1 cellular context compared by ENCODE assay signal in the genomic region with DNA sequence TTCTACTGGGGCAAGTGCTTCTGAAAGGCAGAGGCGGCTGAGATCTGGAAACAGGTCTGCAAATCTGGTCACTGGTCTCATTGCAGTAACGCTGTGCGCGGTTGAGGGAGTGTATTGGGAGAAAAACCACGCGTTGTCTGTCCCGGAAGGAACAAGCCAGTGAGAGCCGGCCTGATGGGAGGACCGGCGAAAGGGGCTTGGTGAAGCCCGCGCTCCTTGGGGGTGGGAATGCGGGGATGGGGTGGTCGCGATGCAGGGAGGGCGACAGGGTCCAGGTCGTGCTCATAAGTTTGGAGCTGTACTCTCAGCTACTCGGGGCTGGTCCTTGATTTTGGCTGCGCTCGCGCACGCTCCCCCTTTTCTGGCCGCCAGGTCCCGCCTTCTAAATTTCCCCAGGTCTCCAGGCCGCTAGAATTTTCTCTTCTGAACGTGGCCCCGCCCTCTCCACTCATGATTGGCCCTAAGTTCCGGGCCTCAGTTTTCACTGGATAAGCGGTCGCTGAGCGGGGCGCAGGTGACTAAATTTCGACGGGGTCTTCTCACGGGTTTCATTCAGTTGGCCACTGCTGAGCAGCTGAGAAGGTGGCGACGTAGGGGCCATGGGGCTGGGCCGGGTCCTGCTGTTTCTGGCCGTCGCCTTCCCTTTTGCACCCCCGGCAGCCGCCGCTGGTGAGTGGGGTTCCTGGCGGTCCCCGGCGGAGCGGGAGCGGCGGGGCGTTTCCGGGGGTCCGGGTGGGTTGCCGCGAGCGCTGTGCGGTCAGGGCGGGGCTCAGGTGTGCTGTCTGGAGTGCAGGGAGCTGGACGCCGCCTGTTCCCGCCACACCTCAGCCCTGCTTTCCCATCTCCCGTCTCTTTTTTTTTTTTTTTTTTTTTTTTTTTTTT.
TF ChIP-seq lines count a peak whose summit lies in the region.

A gene (plus strand): TSS at position 551 of the 882 bp plus-strand sequence. CDS start 49 bp downstream, at position 600.

TF ChIP-seq in HEK293, 187 proteins besides CTCF, POLR2A, EP300 and RAD21 (continued from another document and continues in another):
- TF ChIP-seq, protein P1, sequence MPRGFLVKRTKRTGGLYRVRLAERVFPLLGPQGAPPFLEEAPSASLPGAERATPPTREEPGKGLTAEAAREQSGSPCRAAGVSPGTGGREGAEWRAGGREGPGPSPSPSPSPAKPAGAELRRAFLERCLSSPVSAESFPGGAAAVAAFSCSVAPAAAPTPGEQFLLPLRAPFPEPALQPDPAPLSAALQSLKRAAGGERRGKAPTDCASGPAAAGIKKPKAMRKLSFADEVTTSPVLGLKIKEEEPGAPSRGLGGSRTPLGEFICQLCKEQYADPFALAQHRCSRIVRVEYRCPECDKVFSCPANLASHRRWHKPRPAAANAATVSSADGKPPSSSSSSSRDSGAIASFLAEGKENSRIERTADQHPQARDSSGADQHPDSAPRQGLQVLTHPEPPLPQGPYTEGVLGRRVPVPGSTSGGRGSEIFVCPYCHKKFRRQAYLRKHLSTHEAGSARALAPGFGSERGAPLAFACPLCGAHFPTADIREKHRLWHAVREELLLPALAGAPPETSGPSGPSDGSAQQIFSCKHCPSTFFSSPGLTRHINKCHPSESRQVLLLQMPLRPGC (tag by site-specific recombination; IDR thresholded peaks at IDR 0.05): no peak
- TF ChIP-seq ZNF670 (tag by site-specific recombination; IDR thresholded peaks at IDR 0.05; ENCODE audit: low read depth) (no peak), ZBTB8A (tag by site-specific recombination; IDR thresholded peaks at IDR 0.05) (no peak), ZSCAN16 (tag by site-specific recombination; IDR thresholded peaks at IDR 0.05) (no peak), ZNF621 (tag by site-specific recombination; IDR thresholded peaks at IDR 0.05) (no peak), ZNF610 (tag by site-specific recombination; IDR thresholded peaks at IDR 0.05; ENCODE audit: borderline replicate concordance) (no peak), ZNF132 (tag by site-specific recombination; IDR thresholded peaks at IDR 0.05; ENCODE audit: borderline replicate concordance) (no peak), ZNF626 (tag by site-specific recombination; IDR thresholded peaks at IDR 0.05) (no peak), ZNF292 (tag by site-specific recombination; IDR thresholded peaks at IDR 0.05; ENCODE audit: borderline replicate concordance, low read depth) (no peak), MZF1 (tag by site-specific recombination; IDR thresholded peaks at IDR 0.05; ENCODE audit: borderline replicate concordance) (no peak), ZNF2 (tag by site-specific recombination; IDR thresholded peaks at IDR 0.05) (peak; percentile 15; the same call in 1 of the 2 replicates), ZNF37A (tag by site-specific recombination; IDR thresholded peaks at IDR 0.05) (no peak), HOXD13 (CRISPR knock-in tag; IDR thresholded peaks at IDR 0.05; ENCODE audit: borderline replicate concordance) (no peak), ZNF707 (tag by site-specific recombination; IDR thresholded peaks at IDR 0.05) (no peak), ZNF239 (tag by site-specific recombination; IDR thresholded peaks at IDR 0.05) (no peak), ZNF571 (tag by site-specific recombination; IDR thresholded peaks at IDR 0.05) (no peak), YY2 (tag by site-specific recombination; IDR thresholded peaks at IDR 0.05) (no peak), REPIN1 (tag by site-specific recombination; IDR thresholded peaks at IDR 0.05; ENCODE audit: low read depth) (no peak), SP3 (tag by site-specific recombination; IDR thresholded peaks at IDR 0.05) (peak; percentile 52), ZNF223 (tag by site-specific recombination; IDR thresholded peaks at IDR 0.05) (no peak), ZNF830 (tag by site-specific recombination; IDR thresholded peaks at IDR 0.05; ENCODE audit: low read depth) (no peak), ZNF221 (tag by site-specific recombination; IDR thresholded peaks at IDR 0.05; ENCODE audit: borderline replicate concordance) (no peak), ZNF558 (tag by site-specific recombination; IDR thresholded peaks at IDR 0.05) (no peak), ZNF133 (tag by site-specific recombination; IDR thresholded peaks at IDR 0.05) (no peak), ZNF791 (tag by site-specific recombination; IDR thresholded peaks at IDR 0.05) (no peak), ZNF366 (tag by site-specific recombination; conservative IDR thresholded peaks at IDR 0.05) (peak; percentile 70), ZNF837 (tag by site-specific recombination; IDR thresholded peaks at IDR 0.05) (no peak), ZNF596 (tag by site-specific recombination; IDR thresholded peaks at IDR 0.05) (no peak), ZNF501 (tag by site-specific recombination; IDR thresholded peaks at IDR 0.05) (no peak)
- TF ChIP-seq, protein P2, sequence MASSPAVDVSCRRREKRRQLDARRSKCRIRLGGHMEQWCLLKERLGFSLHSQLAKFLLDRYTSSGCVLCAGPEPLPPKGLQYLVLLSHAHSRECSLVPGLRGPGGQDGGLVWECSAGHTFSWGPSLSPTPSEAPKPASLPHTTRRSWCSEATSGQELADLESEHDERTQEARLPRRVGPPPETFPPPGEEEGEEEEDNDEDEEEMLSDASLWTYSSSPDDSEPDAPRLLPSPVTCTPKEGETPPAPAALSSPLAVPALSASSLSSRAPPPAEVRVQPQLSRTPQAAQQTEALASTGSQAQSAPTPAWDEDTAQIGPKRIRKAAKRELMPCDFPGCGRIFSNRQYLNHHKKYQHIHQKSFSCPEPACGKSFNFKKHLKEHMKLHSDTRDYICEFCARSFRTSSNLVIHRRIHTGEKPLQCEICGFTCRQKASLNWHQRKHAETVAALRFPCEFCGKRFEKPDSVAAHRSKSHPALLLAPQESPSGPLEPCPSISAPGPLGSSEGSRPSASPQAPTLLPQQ (tag by site-specific recombination; IDR thresholded peaks at IDR 0.05): no peak
- TF ChIP-seq, protein P3, sequence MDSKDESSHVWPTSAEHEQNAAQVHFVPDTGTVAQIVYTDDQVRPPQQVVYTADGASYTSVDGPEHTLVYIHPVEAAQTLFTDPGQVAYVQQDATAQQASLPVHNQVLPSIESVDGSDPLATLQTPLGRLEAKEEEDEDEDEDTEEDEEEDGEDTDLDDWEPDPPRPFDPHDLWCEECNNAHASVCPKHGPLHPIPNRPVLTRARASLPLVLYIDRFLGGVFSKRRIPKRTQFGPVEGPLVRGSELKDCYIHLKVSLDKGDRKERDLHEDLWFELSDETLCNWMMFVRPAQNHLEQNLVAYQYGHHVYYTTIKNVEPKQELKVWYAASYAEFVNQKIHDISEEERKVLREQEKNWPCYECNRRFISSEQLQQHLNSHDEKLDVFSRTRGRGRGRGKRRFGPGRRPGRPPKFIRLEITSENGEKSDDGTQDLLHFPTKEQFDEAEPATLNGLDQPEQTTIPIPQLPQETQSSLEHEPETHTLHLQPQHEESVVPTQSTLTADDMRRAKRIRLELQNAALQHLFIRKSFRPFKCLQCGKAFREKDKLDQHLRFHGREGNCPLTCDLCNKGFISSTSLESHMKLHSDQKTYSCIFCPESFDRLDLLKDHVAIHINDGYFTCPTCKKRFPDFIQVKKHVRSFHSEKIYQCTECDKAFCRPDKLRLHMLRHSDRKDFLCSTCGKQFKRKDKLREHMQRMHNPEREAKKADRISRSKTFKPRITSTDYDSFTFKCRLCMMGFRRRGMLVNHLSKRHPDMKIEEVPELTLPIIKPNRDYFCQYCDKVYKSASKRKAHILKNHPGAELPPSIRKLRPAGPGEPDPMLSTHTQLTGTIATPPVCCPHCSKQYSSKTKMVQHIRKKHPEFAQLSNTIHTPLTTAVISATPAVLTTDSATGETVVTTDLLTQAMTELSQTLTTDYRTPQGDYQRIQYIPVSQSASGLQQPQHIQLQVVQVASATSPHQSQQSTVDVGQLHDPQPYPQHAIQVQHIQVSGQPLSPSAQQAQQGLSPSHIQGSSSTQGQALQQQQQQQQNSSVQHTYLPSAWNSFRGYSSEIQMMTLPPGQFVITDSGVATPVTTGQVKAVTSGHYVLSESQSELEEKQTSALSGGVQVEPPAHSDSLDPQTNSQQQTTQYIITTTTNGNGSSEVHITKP (tag by site-specific recombination; IDR thresholded peaks at IDR 0.05): peak; percentile 100
- TF ChIP-seq, protein P4, sequence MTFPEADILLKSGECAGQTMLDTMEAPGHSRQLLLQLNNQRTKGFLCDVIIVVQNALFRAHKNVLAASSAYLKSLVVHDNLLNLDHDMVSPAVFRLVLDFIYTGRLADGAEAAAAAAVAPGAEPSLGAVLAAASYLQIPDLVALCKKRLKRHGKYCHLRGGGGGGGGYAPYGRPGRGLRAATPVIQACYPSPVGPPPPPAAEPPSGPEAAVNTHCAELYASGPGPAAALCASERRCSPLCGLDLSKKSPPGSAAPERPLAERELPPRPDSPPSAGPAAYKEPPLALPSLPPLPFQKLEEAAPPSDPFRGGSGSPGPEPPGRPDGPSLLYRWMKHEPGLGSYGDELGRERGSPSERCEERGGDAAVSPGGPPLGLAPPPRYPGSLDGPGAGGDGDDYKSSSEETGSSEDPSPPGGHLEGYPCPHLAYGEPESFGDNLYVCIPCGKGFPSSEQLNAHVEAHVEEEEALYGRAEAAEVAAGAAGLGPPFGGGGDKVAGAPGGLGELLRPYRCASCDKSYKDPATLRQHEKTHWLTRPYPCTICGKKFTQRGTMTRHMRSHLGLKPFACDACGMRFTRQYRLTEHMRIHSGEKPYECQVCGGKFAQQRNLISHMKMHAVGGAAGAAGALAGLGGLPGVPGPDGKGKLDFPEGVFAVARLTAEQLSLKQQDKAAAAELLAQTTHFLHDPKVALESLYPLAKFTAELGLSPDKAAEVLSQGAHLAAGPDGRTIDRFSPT (tag by site-specific recombination; IDR thresholded peaks at IDR 0.05): no peak
- TF ChIP-seq, protein P5, sequence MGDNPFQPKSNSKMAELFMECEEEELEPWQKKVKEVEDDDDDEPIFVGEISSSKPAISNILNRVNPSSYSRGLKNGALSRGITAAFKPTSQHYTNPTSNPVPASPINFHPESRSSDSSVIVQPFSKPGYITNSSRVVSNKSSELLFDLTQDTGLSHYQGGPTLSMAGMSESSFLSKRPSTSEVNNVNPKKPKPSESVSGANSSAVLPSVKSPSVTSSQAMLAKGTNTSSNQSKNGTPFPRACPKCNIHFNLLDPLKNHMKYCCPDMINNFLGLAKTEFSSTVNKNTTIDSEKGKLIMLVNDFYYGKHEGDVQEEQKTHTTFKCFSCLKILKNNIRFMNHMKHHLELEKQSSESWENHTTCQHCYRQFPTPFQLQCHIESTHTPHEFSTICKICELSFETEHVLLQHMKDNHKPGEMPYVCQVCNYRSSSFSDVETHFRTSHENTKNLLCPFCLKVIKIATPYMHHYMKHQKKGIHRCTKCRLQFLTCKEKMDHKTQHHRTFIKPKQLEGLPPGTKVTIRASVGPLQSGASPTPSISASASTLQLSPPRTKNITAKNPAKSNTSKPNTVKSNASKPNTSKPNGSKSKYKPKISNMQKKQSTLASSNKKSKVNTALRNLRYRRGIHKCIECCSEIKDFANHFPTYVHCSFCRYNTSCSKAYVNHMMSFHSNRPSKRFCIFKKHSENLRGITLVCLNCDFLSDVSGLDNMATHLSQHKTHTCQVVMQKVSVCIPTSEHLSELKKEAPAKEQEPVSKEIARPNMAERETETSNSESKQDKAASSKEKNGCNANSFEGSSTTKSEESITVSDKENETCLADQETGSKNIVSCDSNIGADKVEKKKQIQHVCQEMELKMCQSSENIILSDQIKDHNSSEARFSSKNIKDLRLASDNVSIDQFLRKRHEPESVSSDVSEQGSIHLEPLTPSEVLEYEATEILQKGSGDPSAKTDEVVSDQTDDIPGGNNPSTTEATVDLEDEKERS (tag by site-specific recombination; IDR thresholded peaks at IDR 0.05): no peak
- TF ChIP-seq, protein P6, sequence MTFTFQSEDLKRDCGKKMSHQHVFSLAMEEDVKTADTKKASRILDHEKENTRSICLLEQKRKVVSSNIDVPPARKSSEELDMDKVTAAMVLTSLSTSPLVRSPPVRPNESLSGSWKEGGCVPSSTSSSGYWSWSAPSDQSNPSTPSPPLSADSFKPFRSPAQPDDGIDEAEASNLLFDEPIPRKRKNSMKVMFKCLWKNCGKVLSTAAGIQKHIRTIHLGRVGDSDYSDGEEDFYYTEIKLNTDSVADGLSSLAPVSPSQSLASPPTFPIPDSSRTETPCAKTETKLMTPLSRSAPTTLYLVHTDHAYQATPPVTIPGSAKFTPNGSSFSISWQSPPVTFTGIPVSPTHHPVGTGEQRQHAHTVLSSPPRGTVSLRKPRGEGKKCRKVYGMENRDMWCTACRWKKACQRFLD (tag by site-specific recombination; IDR thresholded peaks at IDR 0.05): no peak
- TF ChIP-seq, protein P7, sequence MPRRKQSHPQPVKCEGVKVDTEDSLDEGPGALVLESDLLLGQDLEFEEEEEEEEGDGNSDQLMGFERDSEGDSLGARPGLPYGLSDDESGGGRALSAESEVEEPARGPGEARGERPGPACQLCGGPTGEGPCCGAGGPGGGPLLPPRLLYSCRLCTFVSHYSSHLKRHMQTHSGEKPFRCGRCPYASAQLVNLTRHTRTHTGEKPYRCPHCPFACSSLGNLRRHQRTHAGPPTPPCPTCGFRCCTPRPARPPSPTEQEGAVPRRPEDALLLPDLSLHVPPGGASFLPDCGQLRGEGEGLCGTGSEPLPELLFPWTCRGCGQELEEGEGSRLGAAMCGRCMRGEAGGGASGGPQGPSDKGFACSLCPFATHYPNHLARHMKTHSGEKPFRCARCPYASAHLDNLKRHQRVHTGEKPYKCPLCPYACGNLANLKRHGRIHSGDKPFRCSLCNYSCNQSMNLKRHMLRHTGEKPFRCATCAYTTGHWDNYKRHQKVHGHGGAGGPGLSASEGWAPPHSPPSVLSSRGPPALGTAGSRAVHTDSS (tag by site-specific recombination; IDR thresholded peaks at IDR 0.05): no peak
- TF ChIP-seq, protein P8, sequence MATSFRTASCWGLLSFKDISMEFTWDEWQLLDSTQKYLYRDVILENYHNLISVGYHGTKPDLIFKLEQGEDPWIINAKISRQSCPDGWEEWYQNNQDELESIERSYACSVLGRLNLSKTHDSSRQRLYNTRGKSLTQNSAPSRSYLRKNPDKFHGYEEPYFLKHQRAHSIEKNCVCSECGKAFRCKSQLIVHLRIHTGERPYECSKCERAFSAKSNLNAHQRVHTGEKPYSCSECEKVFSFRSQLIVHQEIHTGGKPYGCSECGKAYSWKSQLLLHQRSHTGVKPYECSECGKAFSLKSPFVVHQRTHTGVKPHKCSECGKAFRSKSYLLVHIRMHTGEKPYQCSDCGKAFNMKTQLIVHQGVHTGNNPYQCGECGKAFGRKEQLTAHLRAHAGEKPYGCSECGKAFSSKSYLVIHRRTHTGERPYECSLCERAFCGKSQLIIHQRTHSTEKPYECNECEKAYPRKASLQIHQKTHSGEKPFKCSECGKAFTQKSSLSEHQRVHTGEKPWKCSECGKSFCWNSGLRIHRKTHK (tag by site-specific recombination; IDR thresholded peaks at IDR 0.05): no peak
- TF ChIP-seq, protein P9, sequence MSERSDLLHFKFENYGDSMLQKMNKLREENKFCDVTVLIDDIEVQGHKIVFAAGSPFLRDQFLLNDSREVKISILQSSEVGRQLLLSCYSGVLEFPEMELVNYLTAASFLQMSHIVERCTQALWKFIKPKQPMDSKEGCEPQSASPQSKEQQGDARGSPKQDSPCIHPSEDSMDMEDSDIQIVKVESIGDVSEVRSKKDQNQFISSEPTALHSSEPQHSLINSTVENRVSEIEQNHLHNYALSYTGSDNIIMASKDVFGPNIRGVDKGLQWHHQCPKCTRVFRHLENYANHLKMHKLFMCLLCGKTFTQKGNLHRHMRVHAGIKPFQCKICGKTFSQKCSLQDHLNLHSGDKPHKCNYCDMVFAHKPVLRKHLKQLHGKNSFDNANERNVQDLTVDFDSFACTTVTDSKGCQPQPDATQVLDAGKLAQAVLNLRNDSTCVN (tag by site-specific recombination; optimal IDR thresholded peaks at IDR 0.05): peak; percentile 58
